Comparison of ENCODE assay signal across 11 cellular contexts in genomic region chr2:68237404-68237803, GRCh38. TPM values are rescaled to one million over a fixed set of nuclear protein-coding genes. Genes with fewer than 3 reads are reported as not detected.
DNase-seq lines count a peak whose midpoint lies in the region; ATAC-seq and TF ChIP-seq lines count a peak whose summit lies in the region.
"Had no signal": no experiment of that assay in that cellular context is flagged by ENCODE, and none has a peak within 500 bp of the region (broad histone marks: within the 10 kb centered on the region; RNA-seq: fewer than 3 reads in every experiment).

No MANE protein-coding gene starts in this region.

- H3K9ac ChIP-seq in PC-3 (ENCODE audit: low read length): no peak overlapping the region

- CTCF ChIA-PET in PC-3 (lab: Charles Lee) (interaction anchor here (1.2 kb wide), 1 partner anchor 121 kb away, joined by 3 read pairs; no protein-coding TSS in a partner anchor), HEK293T (lab: Yijun Ruan, JAX) (interaction anchor here (1.2 kb wide), 1 partner anchor 12 kb away, joined by 4 read pairs; no protein-coding TSS in a partner anchor), RWPE1 (lab: Yijun Ruan, JAX) (no interaction called here)

- no peak overlapping the region for H3K4me3 ChIP-seq in PC-3 (ENCODE audit: low read length)
- no peak overlapping the region for H3K4me3 ChIP-seq in fibroblast of mammary gland (ENCODE audit: control insufficient read depth, low read depth, low read length)
- no peak overlapping the region for H3K4me3 ChIP-seq in psoas muscle
- H3K4me3 ChIP-seq: SJSA1, tibial artery had no signal

- ATAC-seq in PC-3 (peak; percentile 56), psoas muscle (no peak), GM19395 (IDR thresholded peaks at IDR 0.05; ENCODE audit: unreplicated experiment) (no peak)
- ATAC-seq: effector memory CD8-positive, alpha-beta T cell had no signal

- no peaks in the 10 kb centered on the region for H3K9me2 ChIP-seq in PC-3 (replicated peaks; ENCODE audit: low read length)

- peaks cover 100% of the 10 kb centered on the region for H3K79me2 ChIP-seq in PC-3 (ENCODE audit: low read length)

- H3K9me3 ChIP-seq in PC-3 (ENCODE audit: low read length) (no peaks in the 10 kb centered on the region), psoas muscle (no peaks in the 10 kb centered on the region)
- H3K9me3 ChIP-seq: SJSA1, tibial artery had no signal

- no peak overlapping the region for H3K4me2 ChIP-seq in PC-3 (ENCODE audit: low read length)

- no peaks in the 10 kb centered on the region for H3F3A ChIP-seq in PC-3 (ENCODE audit: low read length, unreplicated experiment)

- H3K4me1 ChIP-seq in PC-3 (ENCODE audit: insufficient read depth, low read length) (peaks cover 31% of the 10 kb centered on the region), psoas muscle (peaks cover 87% of the 10 kb centered on the region)

- DNase-seq in EL (peak; percentile 63), PC-3 (peak; percentile 14), fibroblast of mammary gland (ENCODE audit: low read depth) (peak; percentile 63), psoas muscle (no peak), HEK293T (ENCODE audit: extremely low spot score) (no peak), RWPE1 (ENCODE audit: low spot score) (no peak)
- DNase-seq: effector memory CD8-positive, alpha-beta T cell; posterior cingulate gyrus; tibial artery had no signal

- 40 to 63% (median 46%) methylated on average over 2 of the region's 2 CpGs for WGBS in psoas muscle, 3 donors

- intact Hi-C loops in PC-3 (cut with micrococcal nuclease): loop anchor here (5.0 kb wide), 1 partner anchor 40 kb away; no protein-coding TSS in a partner anchor
- intact Hi-C loops in psoas muscle (cut with DNase I): no loop called here

- H4K20me1 ChIP-seq in PC-3 (ENCODE audit: low read length): peaks cover 66% of the 10 kb centered on the region

- no peaks in the 10 kb centered on the region for H3K36me3 ChIP-seq in PC-3 (ENCODE audit: low read depth, low read length)
- no peaks in the 10 kb centered on the region for H3K36me3 ChIP-seq in psoas muscle (ENCODE audit: insufficient read depth in 1 of 2, low read depth in 1 of 2)
- H3K36me3 ChIP-seq: tibial artery had no signal

- no peak overlapping the region for H2AFZ ChIP-seq in PC-3 (ENCODE audit: low read length)

- no peak overlapping the region for H3K27ac ChIP-seq in PC-3 (ENCODE audit: low read length)
- H3K27ac ChIP-seq in psoas muscle: peak overlapping the region; percentile 24
- H3K27ac ChIP-seq in RWPE1: no peak overlapping the region
- H3K27ac ChIP-seq: SJSA1 had no signal

- TF ChIP-seq CTCF in PC-3 (conservative IDR thresholded peaks at IDR 0.05; ENCODE audit: low read depth, low read length): no peak
- no peak for TF ChIP-seq CTCF in fibroblast of mammary gland (conservative IDR thresholded peaks at IDR 0.05; ENCODE audit: control insufficient read depth, insufficient read depth, low read depth, low read length)
- TF ChIP-seq CTCF in psoas muscle (IDR thresholded peaks at IDR 0.05): no peak
- no peak for TF ChIP-seq CTCF in RWPE1 (conservative IDR thresholded peaks at IDR 0.05; ENCODE audit: low read depth)

- H3K27me3 ChIP-seq in PC-3 (ENCODE audit: low read length) (no peaks in the 10 kb centered on the region), psoas muscle (ENCODE audit: insufficient read depth in 3 of 3, low read length in 2 of 3) (no peaks in the 10 kb centered on the region)
- H3K27me3 ChIP-seq: SJSA1, tibial artery had no signal

- no TSS peak for BruUV-seq in PC-3 (replicated peaks; lab: Mats Ljungman, UMichigan)

- POLR2A ChIA-PET in PC-3 (lab: Charles Lee; ENCODE audit: unreplicated experiment) (interaction anchor here (0.6 kb wide), 1 partner anchor 325 kb away, joined by 3 read pairs; no protein-coding TSS in a partner anchor), HEK293T (lab: Yijun Ruan, JAX) (no interaction called here), RWPE1 (lab: Yijun Ruan, JAX; ENCODE audit: low non-redundant PET) (no interaction called here)

TF ChIP-seq in HEK293T, 16 proteins besides CTCF, POLR2A, EP300 and RAD21:
- TF ChIP-seq HDGF (IDR thresholded peaks at IDR 0.05; ENCODE audit: borderline replicate concordance): no peak
- TF ChIP-seq BHLHE40 (IDR thresholded peaks at IDR 0.05; ENCODE audit: borderline replicate concordance): no peak
- TF ChIP-seq ZNF384 (IDR thresholded peaks at IDR 0.05): no peak
- no peak for TF ChIP-seq FOXM1 (IDR thresholded peaks at IDR 0.05; ENCODE audit: borderline replicate concordance)
- TF ChIP-seq FOXA1 (IDR thresholded peaks at IDR 0.05): no peak
- TF ChIP-seq L3MBTL2 (conservative IDR thresholded peaks at IDR 0.05): no peak
- TF ChIP-seq SUZ12 (IDR thresholded peaks at IDR 0.05): no peak
- no peak for TF ChIP-seq ELF4 (IDR thresholded peaks at IDR 0.05)
- TF ChIP-seq NFRKB (IDR thresholded peaks at IDR 0.05): no peak
- TF ChIP-seq ARNT (IDR thresholded peaks at IDR 0.05): no peak
- no peak for TF ChIP-seq PKNOX1 (IDR thresholded peaks at IDR 0.05)
- no peak for TF ChIP-seq LEF1 (IDR thresholded peaks at IDR 0.05; ENCODE audit: borderline replicate concordance)
- TF ChIP-seq CTBP1 (IDR thresholded peaks at IDR 0.05; ENCODE audit: borderline replicate concordance): no peak
- no peak for TF ChIP-seq TARDBP (IDR thresholded peaks at IDR 0.05)
TF ChIP-seq in HEK293T: peak in this region for 0.

RNA-seq across cellular contexts. Expression of gene PPP3R1, which starts 14.9 kb away (rescaled TPM):
- total RNA-seq in PC-3 (2014; rRNA removed): 13.7 and 21.8 TPM in 2 replicates
- 10 to 100 TPM; 45.7 to 69.4 (median 52.5) TPM for total RNA-seq in psoas muscle
- 10 to 100 TPM; 19.2 to 45.6 (median 26.0) TPM for polyA plus RNA-seq in psoas muscle

Comparison
In these comparisons a context has a peak if more than half of its experiments do, and no peak if none do; other contexts are left out.
1. DNase-seq: peak in EL (single experiment), PC-3 (single experiment) and fibroblast of mammary gland (single experiment); none in psoas muscle (0 of 2), HEK293T (single experiment) and RWPE1 (single experiment).